In genomic region chr11:108593214-108593909, GRCh38 we compare ENCODE assay signal across 8 cellular contexts. TPM values are rescaled to one million over a fixed set of nuclear protein-coding genes. Genes with fewer than 3 reads are reported as not detected.
DNase-seq lines count a peak whose midpoint lies in the region; ATAC-seq and TF ChIP-seq lines count a peak whose summit lies in the region.

EXPH5 (minus strand) TSS chr11:108593768; CDS start chr11:108593536, 232 bp downstream.

- H3K9me2 ChIP-seq in OCI-LY1 (ENCODE audit: low read depth, low read length): no peaks in the 10 kb centered on the region

- no peaks in the 10 kb centered on the region for H3K79me2 ChIP-seq in OCI-LY1 (ENCODE audit: insufficient read depth, low read length)

- no peak within 1 kb of the TSS; the same call in 1 of the 2 replicates for H3K27ac ChIP-seq in HUES6 (ENCODE audit: low read depth, low read length)
- no peak within 1 kb of the TSS for H3K27ac ChIP-seq in OCI-LY1 (ENCODE audit: low read depth, low read length, poor library complexity, severe bottlenecking)
- H3K27ac ChIP-seq in epithelial cell of prostate: peak within 1 kb of the TSS; percentile 78

- ATAC-seq in GM21515 (IDR thresholded peaks at IDR 0.05; ENCODE audit: unreplicated experiment): peak; percentile 96

- H3K9me3 ChIP-seq in HUES6 (ENCODE audit: control insufficient read depth, insufficient read depth, low read depth, low read length): no peaks in the 10 kb centered on the region
- H3K9me3 ChIP-seq in OCI-LY1 (ENCODE audit: low read length): no peaks in the 10 kb centered on the region

- H3F3A ChIP-seq in OCI-LY1 (ENCODE audit: insufficient read depth, low read length): no peaks in the 10 kb centered on the region

- H3K9ac ChIP-seq in HUES6 (ENCODE audit: low read length) (peak within 1 kb of the TSS; percentile 47), OCI-LY1 (ENCODE audit: low read length) (peak within 1 kb of the TSS; percentile 49)

- H3K36me3 ChIP-seq in HUES6 (ENCODE audit: control insufficient read depth, insufficient read depth, low read length): no peaks in the 10 kb centered on the region
- H3K36me3 ChIP-seq in OCI-LY1 (ENCODE audit: insufficient read depth, low read length): no peaks in the 10 kb centered on the region

- in situ Hi-C loops in Caki2 (cut with HindIII; ENCODE audit: low pct_unique_long_range_greater_than_20kb, low sequenced_read_pairs): no loop called here

- H3K27me3 ChIP-seq in HUES6 (ENCODE audit: control insufficient read depth, insufficient read depth, low read length) (peaks cover 28% of the 10 kb centered on the region), OCI-LY1 (ENCODE audit: insufficient read depth, low read length) (peaks cover 12% of the 10 kb centered on the region)

- H3K4me1 ChIP-seq in HUES6 (ENCODE audit: control insufficient read depth, insufficient read depth, low read length): peaks cover 19% of the 10 kb centered on the region
- H3K4me1 ChIP-seq in OCI-LY1 (ENCODE audit: insufficient read depth, low read length, severe bottlenecking): peaks cover 8% of the 10 kb centered on the region

- peak within 1 kb of the TSS; percentile 88 for H2AFZ ChIP-seq in OCI-LY1 (ENCODE audit: low read length)

- peak within 1 kb of the TSS; percentile 89 for H3K4me2 ChIP-seq in OCI-LY1 (ENCODE audit: low read length)

- H4K20me1 ChIP-seq in OCI-LY1 (ENCODE audit: insufficient read depth, low read length): no peaks in the 10 kb centered on the region

- peak; percentile 93 for DNase-seq in Caki2 (ENCODE audit: low read depth)
- DNase-seq in activated T-cell treated with anti-CD3 and anti-CD28 coated beads for 24 hours (ENCODE audit: low read depth): peak; percentile 81
- DNase-seq in epithelial cell of prostate (ENCODE audit: low read depth, low spot score): peak; percentile 97
- DNase-seq in midbrain (lab: John Stamatoyannopoulos, UW): peak; percentile 69
- DNase-seq in stimulated activated CD8-positive, alpha-beta memory T cell treated with anti-CD3 and anti-CD28 coated beads, Interleukin-15, amount 100 ng/mL, for 48 hours (ENCODE audit: low read depth in 2 of 2): peak; percentile 77 to 84

- TF ChIP-seq CTCF in OCI-LY1 (IDR thresholded peaks at IDR 0.05; ENCODE audit: low read length): no peak

- peak within 1 kb of the TSS; percentile 72 for H3K4me3 ChIP-seq in HUES6 (ENCODE audit: low read depth, low read length)
- H3K4me3 ChIP-seq in OCI-LY1 (ENCODE audit: low read depth, low read length, poor library complexity, severe bottlenecking): peak within 1 kb of the TSS; percentile 70

RNA-seq across cellular contexts. Expression of gene EXPH5, which starts in this region (rescaled TPM):
- total RNA-seq in Caki2 (2014; rRNA removed; shearing (Covaris generic); ENCODE audit: low replicate concordance): 0.46 and 2.0 TPM in 2 replicates
